ENCODE assay signal across 1 cellular context in the genomic region with DNA sequence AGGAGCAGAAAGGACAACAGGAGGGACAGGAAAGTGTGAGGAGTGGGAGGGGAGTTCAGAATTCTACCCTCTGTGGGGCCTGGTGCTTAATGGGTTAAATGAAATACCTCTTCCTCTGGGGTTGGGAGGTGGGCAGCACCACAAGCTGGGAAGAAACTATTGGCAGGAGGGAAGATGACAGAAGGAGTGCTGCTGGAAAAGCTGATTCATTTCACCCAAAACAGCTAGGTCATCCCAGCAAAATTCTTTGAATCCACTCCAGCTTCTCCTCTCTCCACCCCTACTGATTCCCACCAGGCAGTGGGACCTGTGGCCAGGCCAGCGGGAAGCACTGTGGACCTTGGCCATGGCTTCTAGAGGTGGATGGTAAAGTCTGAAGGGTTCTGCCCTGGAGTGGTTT.
A peak's percentile ranks its signal among the peaks of the same experiment; 100 is the strongest.
TF ChIP-seq lines count a peak whose summit lies in the region.

No MANE protein-coding gene starts in this region.

TF ChIP-seq in HepG2, 621 proteins besides CTCF, POLR2A, EP300 and RAD21:
- TF ChIP-seq, protein P1, sequence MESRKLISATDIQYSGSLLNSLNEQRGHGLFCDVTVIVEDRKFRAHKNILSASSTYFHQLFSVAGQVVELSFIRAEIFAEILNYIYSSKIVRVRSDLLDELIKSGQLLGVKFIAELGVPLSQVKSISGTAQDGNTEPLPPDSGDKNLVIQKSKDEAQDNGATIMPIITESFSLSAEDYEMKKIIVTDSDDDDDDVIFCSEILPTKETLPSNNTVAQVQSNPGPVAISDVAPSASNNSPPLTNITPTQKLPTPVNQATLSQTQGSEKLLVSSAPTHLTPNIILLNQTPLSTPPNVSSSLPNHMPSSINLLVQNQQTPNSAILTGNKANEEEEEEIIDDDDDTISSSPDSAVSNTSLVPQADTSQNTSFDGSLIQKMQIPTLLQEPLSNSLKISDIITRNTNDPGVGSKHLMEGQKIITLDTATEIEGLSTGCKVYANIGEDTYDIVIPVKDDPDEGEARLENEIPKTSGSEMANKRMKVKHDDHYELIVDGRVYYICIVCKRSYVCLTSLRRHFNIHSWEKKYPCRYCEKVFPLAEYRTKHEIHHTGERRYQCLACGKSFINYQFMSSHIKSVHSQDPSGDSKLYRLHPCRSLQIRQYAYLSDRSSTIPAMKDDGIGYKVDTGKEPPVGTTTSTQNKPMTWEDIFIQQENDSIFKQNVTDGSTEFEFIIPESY (CRISPR knock-in tag; IDR thresholded peaks at IDR 0.05) = 0 out of 2 replicates have a peak, but pooled peaks have one; percentile 39
- no peak for TF ChIP-seq RELA (CRISPR knock-in tag; IDR thresholded peaks at IDR 0.05)
- TF ChIP-seq, protein P2, sequence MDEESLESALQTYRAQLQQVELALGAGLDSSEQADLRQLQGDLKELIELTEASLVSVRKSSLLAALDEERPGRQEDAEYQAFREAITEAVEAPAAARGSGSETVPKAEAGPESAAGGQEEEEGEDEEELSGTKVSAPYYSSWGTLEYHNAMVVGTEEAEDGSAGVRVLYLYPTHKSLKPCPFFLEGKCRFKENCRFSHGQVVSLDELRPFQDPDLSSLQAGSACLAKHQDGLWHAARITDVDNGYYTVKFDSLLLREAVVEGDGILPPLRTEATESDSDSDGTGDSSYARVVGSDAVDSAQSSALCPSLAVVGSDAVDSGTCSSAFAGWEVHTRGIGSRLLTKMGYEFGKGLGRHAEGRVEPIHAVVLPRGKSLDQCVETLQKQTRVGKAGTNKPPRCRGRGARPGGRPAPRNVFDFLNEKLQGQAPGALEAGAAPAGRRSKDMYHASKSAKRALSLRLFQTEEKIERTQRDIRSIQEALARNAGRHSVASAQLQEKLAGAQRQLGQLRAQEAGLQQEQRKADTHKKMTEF (CRISPR knock-in tag; IDR thresholded peaks at IDR 0.05) = no peak
- no peak for TF ChIP-seq YEATS2 (CRISPR knock-in tag; IDR thresholded peaks at IDR 0.05; ENCODE audit: borderline replicate concordance)
